8 cellular contexts compared by ENCODE assay signal in the genomic region with DNA sequence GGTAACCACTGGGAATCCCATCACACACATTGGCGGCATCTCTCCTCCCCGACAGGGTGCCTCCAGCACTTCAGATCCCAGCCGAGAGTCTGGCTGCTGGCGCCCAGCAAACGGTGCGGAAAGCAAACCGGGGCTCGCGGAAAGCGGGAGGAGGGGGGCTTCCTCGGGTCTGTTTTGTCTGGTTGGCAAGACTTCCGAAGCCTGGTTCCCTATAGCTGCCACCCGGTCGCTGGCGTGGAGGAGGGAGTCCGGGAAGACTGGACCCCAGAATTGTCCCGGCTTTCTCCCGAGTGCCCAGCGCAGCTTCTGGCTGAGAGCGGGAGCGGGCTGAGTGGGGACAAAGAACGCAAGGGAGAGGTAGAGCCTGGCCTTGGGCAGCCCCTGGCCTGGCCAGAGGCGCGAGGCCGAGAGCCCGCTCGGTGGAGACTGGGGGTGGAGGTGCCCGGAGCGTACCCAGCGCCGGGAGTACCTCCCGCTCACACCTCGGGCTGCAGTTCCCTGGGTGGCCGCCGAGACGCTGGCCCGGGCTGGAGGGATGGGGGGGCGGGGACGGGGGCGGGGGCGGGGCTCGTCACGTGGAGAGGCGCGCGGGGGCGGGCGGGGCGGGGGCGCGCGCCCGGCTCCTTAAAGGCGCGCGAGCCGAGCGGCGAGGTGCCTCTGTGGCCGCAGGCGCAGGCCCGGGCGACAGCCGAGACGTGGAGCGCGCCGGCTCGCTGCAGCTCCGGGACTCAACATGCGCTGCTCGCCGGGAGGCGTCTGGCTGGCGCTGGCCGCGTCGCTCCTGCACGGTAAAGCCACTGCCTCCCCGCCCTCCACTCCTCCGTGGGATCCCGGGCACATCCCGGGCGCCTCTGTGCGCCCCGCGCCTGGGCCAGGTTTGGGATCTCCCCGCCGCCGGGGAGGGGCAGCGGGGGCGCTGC. TPM values are rescaled to one million over a fixed set of nuclear protein-coding genes. Genes with fewer than 3 reads are reported as not detected.
A peak's percentile ranks its signal among the peaks of the same experiment; 100 is the strongest.
DNase-seq lines count a peak whose midpoint lies in the region; ATAC-seq and TF ChIP-seq lines count a peak whose summit lies in the region.

A gene (plus strand): TSS at position 654 of the 920 bp plus-strand sequence. CDS start 80 bp downstream, at position 734.

- H3K4me1 ChIP-seq in HCT116 (ENCODE audit: control insufficient read depth in 1 of 2, insufficient read depth in 2 of 2, low read length in 2 of 2) (peaks cover 13 to 20% of the 10 kb centered on the region in 2 experiments), right atrium auricular region (peaks cover 0 to 20% of the 10 kb centered on the region in 2 donors)

- H3K27me3 Mint-ChIP-seq in activated naive CD8-positive, alpha-beta T cell treated with anti-CD3 and anti-CD28 coated beads, Interleukin-2, amount 10 ng/mL, durations not matched to agents 7 days and 5 days: peaks cover 82% of the 10 kb centered on the region

- no peaks in the 10 kb centered on the region for H3K79me2 ChIP-seq in HCT116 (ENCODE audit: insufficient read depth, low read length)

- H2AFZ ChIP-seq in HCT116 (ENCODE audit: low read depth, low read length, poor library complexity, severe bottlenecking): peak within 1 kb of the TSS; percentile 78

- H3K27ac Mint-ChIP-seq in activated naive CD8-positive, alpha-beta T cell treated with anti-CD3 and anti-CD28 coated beads, Interleukin-2, amount 10 ng/mL, durations not matched to agents 7 days and 5 days: no peak within 1 kb of the TSS

- H3K36me3 ChIP-seq in HCT116 (ENCODE audit: control insufficient read depth in 1 of 2, insufficient read depth in 2 of 2, low read length in 2 of 2) (no peaks in the 10 kb centered on the region), right atrium auricular region (no peaks in the 10 kb centered on the region)

- H3K9me3 ChIP-seq in HCT116 (ENCODE audit: control insufficient read depth in 1 of 2, insufficient read depth in 1 of 2, low read depth in 1 of 2, low read length in 2 of 2): no peaks in the 10 kb centered on the region
- no peaks in the 10 kb centered on the region for H3K9me3 ChIP-seq in right atrium auricular region

- H3K4me3 ChIP-seq in HCT116 (replicated peaks in 1 of 2; ENCODE audit: low read depth in 1 of 2, low read length in 2 of 2) (peak within 1 kb of the TSS; percentile 50 to 61), right atrium auricular region (peak within 1 kb of the TSS; percentile 63 to 64)

- peaks cover 3% of the 10 kb centered on the region for H3K4me1 Mint-ChIP-seq in activated naive CD8-positive, alpha-beta T cell treated with anti-CD3 and anti-CD28 coated beads, Interleukin-2, amount 10 ng/mL, durations not matched to agents 7 days and 5 days

- no peaks in the 10 kb centered on the region for H3K9me2 ChIP-seq in HCT116 (ENCODE audit: insufficient read depth)

- no peak for TF ChIP-seq RAD21 in HCT116 (IDR thresholded peaks at IDR 0.05; ENCODE audit: low read depth)

- TF ChIP-seq CTCF in HCT116 (IDR thresholded peaks at IDR 0.05 in 2 of 3, conservative IDR thresholded peaks at IDR 0.05 in 1 of 3; ENCODE audit: borderline replicate concordance in 1 of 3, insufficient read depth in 1 of 3, low read depth in 2 of 3, low read length in 2 of 3) (0 out of 6 replicates have a peak, but pooled peaks of 1 of the 3 experiments have one; percentile 14), right atrium auricular region (IDR thresholded peaks at IDR 0.05) (peak; percentile 13 to 49)

- ATAC-seq in HCT116 (peak; percentile 96), HG03342 (IDR thresholded peaks at IDR 0.05; ENCODE audit: unreplicated experiment) (no peak)
- ATAC-seq in activated naive CD8-positive, alpha-beta T cell treated with anti-CD3 and anti-CD28 coated beads, Interleukin-2, amount 10 ng/mL, durations not matched to agents 7 days and 5 days (ENCODE audit: low read depth): peak; percentile 72

- H3K4me3 Mint-ChIP-seq in activated naive CD8-positive, alpha-beta T cell treated with anti-CD3 and anti-CD28 coated beads, Interleukin-2, amount 10 ng/mL, durations not matched to agents 7 days and 5 days: peak within 1 kb of the TSS; percentile 50

- RAD21 ChIA-PET in HCT116 (lab: Charles Lee; ENCODE audit: low non-redundant PET in 1 of 2, low total read pairs in 2 of 2, uncharacterized antibody in 2 of 2, unreplicated experiment in 2 of 2): interaction anchor here in 1 of 2 experiments (1.0 kb wide), 1 partner anchor 53 kb away, joined by 3 read pairs; no protein-coding TSS in a partner anchor

- peak within 1 kb of the TSS; percentile 67 for H3K9ac ChIP-seq in HCT116 (ENCODE audit: low read length)

- peak within 1 kb of the TSS; percentile 32; the same call in 1 of the 2 replicates for H3K27ac ChIP-seq in HCT116 (ENCODE audit: low read depth, low read length)
- H3K27ac ChIP-seq in right atrium auricular region: peak within 1 kb of the TSS; percentile 37 to 54

- CTCF ChIA-PET in HCT116 (lab: Charles Lee): interaction anchor here (0.5 to 2.3 kb wide), 5 partner anchors 8 to 162 kb away, joined by 3 to 9 read pairs (median 5); no protein-coding TSS in a partner anchor

- intact Hi-C loops in HCT116 (cut with micrococcal nuclease): no loop called here

- BruUV-seq in HCT116 (replicated peaks; lab: Mats Ljungman, UMichigan): no TSS peak

- no peaks in the 10 kb centered on the region for H3K9me3 Mint-ChIP-seq in activated naive CD8-positive, alpha-beta T cell treated with anti-CD3 and anti-CD28 coated beads, Interleukin-2, amount 10 ng/mL, durations not matched to agents 7 days and 5 days

- DNase-seq in NCI-H146 (lab: John Stamatoyannopoulos, UW) (peak; percentile 26), NCI-H146 treated with DMSO at 0.1 percent for 48 hours (lab: John Stamatoyannopoulos, UW; ENCODE audit: unreplicated experiment) (no peak), HCT116 (ENCODE audit: low read depth, low spot score) (peak; percentile 33), NCI-H2196 (lab: John Stamatoyannopoulos, UW; ENCODE audit: unreplicated experiment) (peak; percentile 56), right atrium auricular region (ENCODE audit: low spot score) (peak; percentile 60), pons (ENCODE audit: low spot score) (peak; percentile 12)
- DNase-seq in activated naive CD8-positive, alpha-beta T cell treated with anti-CD3 and anti-CD28 coated beads, Interleukin-2, amount 10 ng/mL, durations not matched to agents 7 days and 5 days: peak; percentile 38

- peak within 1 kb of the TSS; percentile 84 for H3K4me2 ChIP-seq in HCT116 (ENCODE audit: low read length)

- no peaks in the 10 kb centered on the region for H4K20me1 ChIP-seq in HCT116 (ENCODE audit: insufficient read depth)

- H3K36me3 Mint-ChIP-seq in activated naive CD8-positive, alpha-beta T cell treated with anti-CD3 and anti-CD28 coated beads, Interleukin-2, amount 10 ng/mL, durations not matched to agents 7 days and 5 days: no peaks in the 10 kb centered on the region

- POLR2A ChIA-PET in HCT116 (lab: Charles Lee): interaction anchor here (1.2 to 1.3 kb wide), 2 partner anchors 12 to 52 kb away, joined by 4 to 5 read pairs; no protein-coding TSS in a partner anchor
- POLR2A ChIA-PET in activated naive CD8-positive, alpha-beta T cell treated with anti-CD3 and anti-CD28 coated beads, Interleukin-2, amount 10 ng/mL, durations not matched to agents 7 days and 5 days (lab: Charles Lee): no interaction called here

- peak; percentile 95 for TF ChIP-seq POLR2A in HCT116 (IDR thresholded peaks at IDR 0.05; ENCODE audit: borderline replicate concordance, extremely low read depth, insufficient read depth, insufficient read length)

- H3K27me3 ChIP-seq in HCT116 (ENCODE audit: insufficient read depth, low read length) (no peaks in the 10 kb centered on the region), right atrium auricular region (no peaks in the 10 kb centered on the region)

TF ChIP-seq in HCT116, 20 proteins besides CTCF, POLR2A, EP300 and RAD21:
- TF ChIP-seq TCF7L2 (IDR thresholded peaks at IDR 0.05; ENCODE audit: borderline replicate concordance, extremely low read depth, insufficient read depth, insufficient read length) (no peak), SIN3A (IDR thresholded peaks at IDR 0.05; ENCODE audit: low read depth) (no peak), ZFX (IDR thresholded peaks at IDR 0.05) (peak; percentile 66; the same call in 1 of the 2 replicates), CEBPB (IDR thresholded peaks at IDR 0.05; ENCODE audit: low read depth) (no peak), YY1 (IDR thresholded peaks at IDR 0.05; ENCODE audit: extremely low read depth, insufficient replicate concordance, low read depth, low read length) (no peak), POLR2AphosphoS5 (IDR thresholded peaks at IDR 0.05; ENCODE audit: low read depth, low read length) (peak; percentile 64), JUND (IDR thresholded peaks at IDR 0.05) (no peak), EZH2phosphoT487 (IDR thresholded peaks at IDR 0.05; ENCODE audit: borderline replicate concordance) (no peak), SP1 (IDR thresholded peaks at IDR 0.05; ENCODE audit: low read depth) (no peak)
- TF ChIP-seq, protein P1, sequence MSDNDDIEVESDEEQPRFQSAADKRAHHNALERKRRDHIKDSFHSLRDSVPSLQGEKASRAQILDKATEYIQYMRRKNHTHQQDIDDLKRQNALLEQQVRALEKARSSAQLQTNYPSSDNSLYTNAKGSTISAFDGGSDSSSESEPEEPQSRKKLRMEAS (IDR thresholded peaks at IDR 0.05): no peak
- TF ChIP-seq, protein P2, sequence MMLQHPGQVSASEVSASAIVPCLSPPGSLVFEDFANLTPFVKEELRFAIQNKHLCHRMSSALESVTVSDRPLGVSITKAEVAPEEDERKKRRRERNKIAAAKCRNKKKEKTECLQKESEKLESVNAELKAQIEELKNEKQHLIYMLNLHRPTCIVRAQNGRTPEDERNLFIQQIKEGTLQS (IDR thresholded peaks at IDR 0.05): no peak

RNA-seq across cellular contexts. Expression of the gene that starts here (rescaled TPM):
- total RNA-seq in HCT116 (2021; ENCODE audit: unreplicated experiment) (6.8 TPM), right atrium auricular region (1 to 10 TPM in 1 of 2 donors, not detected in 1; 1.1 TPM)
- polyA plus RNA-seq in HCT116 (2012): 3.3 and 5.1 TPM in 2 replicates
- under 1 TPM; 0.43 to 0.44 TPM for total RNA-seq in activated naive CD8-positive, alpha-beta T cell treated with anti-CD3 and anti-CD28 coated beads, Interleukin-2, amount 10 ng/mL, durations not matched to agents 7 days and 5 days

Comparison
In these comparisons a context has a peak if more than half of its experiments do, and no peak if none do; other contexts are left out.
1. Peak in DNase-seq and ATAC-seq in activated naive CD8-positive, alpha-beta T cell treated with anti-CD3 and anti-CD28 coated beads, Interleukin-2, amount 10 ng/mL, durations not matched to agents 7 days and 5 days; RNA of the gene not detected or under 1 TPM.